In the genomic region with DNA sequence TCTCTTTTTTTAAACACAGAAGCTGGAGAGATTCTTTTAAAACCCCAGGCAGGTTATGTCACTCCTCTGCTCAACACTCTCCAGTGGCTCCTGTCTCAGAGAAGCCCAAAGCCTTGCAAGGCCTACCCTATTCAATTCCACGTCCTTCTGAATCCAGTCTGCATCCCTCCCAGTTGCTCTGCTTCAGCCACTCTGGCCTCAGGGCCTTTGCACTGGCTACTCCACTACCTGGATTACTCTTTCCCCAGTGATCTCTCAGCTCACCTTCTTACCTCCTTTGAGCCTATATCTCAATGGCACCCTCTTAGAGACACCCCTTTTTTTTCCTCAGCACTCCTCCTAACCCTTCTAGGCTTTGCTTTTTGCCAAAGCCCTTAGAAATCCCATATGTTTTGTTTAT, we compare ENCODE assay signal across 21 cellular contexts.
DNase-seq lines count a peak whose midpoint lies in the region; ATAC-seq and TF ChIP-seq lines count a peak whose summit lies in the region.
"Had no signal": no experiment of that assay in that cellular context is flagged by ENCODE, and none has a peak within 500 bp of the region (broad histone marks: within the 10 kb centered on the region; RNA-seq: fewer than 3 reads in every experiment).

No MANE protein-coding gene starts in this region.

- H3K4me1 ChIP-seq in BLaER1 treated with 17β-estradiol and CSF1 and Interleukin-3, amounts not matched to agents 10 nM and 100 nM, result peaks cover 27 to 37% (median 34%) of the 10 kb centered on the region in 10 experiments
- no peaks in the 10 kb centered on the region for H3K4me1 ChIP-seq in prostate gland (replicated peaks)
- H3K4me1 ChIP-seq: A549, BE2C, Caco-2, Peyer's patch had no signal

- peak overlapping the region in 2 of 11 experiments; percentile 13 to 50; a peak in 2 of 22 replicates for H3K9ac ChIP-seq in BLaER1 treated with 17β-estradiol and CSF1 and Interleukin-3, amounts not matched to agents 10 nM and 100 nM

- DNase-seq in activated CD4-positive, alpha-beta T cell treated with anti-CD3 and anti-CD28 coated beads, Interleukin-2, amount 10 ng/mL, durations not matched to agents 7 days and 5 days, result no peak
- DNase-seq in activated CD4-positive, alpha-beta T cell treated with anti-CD3 and anti-CD28 coated beads for 1 hour, result no peak
- DNase-seq in activated B cell treated with CpG ODN at 0.5 μM for 24 hours (no peak), prostate gland (ENCODE audit: low spot score) (no peak), NCI-H2107 (lab: John Stamatoyannopoulos, UW) (no peak)
- DNase-seq in effector memory CD8-positive, alpha-beta T cell, result no peak
- DNase-seq: activated CD4-positive, alpha-beta T cell treated with anti-CD3 and anti-CD28 coated beads, Interleukin-2, amount 50 U/mL, for 1 hour; BE2C; brain microvascular endothelial cell; Caco-2; DMS79; GF-D8; NCI-H146; NCI-H2171; NCI-H510A treated with DMSO at 0.1 percent for 48 hours; SIG-M5 had no signal

- WGBS in prostate gland, result 91% methylated on average over 1 of the region's 1 CpG

- H3K4me3 Mint-ChIP-seq in activated CD4-positive, alpha-beta T cell treated with anti-CD3 and anti-CD28 coated beads, Interleukin-2, amount 10 ng/mL, durations not matched to agents 7 days and 5 days, result no peak overlapping the region
- peak overlapping the region; percentile 66 for H3K4me3 Mint-ChIP-seq in activated B cell treated with CpG ODN at 0.5 μM for 24 hours
- no peak overlapping the region for H3K4me3 Mint-ChIP-seq in effector memory CD8-positive, alpha-beta T cell

- H3K27ac ChIP-seq in BLaER1 treated with 17β-estradiol and CSF1 and Interleukin-3, amounts not matched to agents 10 nM and 100 nM, result peak overlapping the region in 10 of 11 experiments; percentile 3 to 64 (median 30); a peak in 9 of 22 replicates
- no peak overlapping the region for H3K27ac ChIP-seq in prostate gland
- H3K27ac ChIP-seq: A549, brain microvascular endothelial cell, neutrophil had no signal

- H3K9me3 ChIP-seq in BLaER1 treated with 17β-estradiol and CSF1 and Interleukin-3, amounts not matched to agents 10 nM and 100 nM (replicated peaks in 1 of 11), result peaks cover 0 to 23% (median 5%) of the 10 kb centered on the region in 11 experiments; a peak in 7 of 22 replicates
- no peaks in the 10 kb centered on the region for H3K9me3 ChIP-seq in prostate gland
- H3K9me3 ChIP-seq: A549, BE2C, Caco-2, neutrophil, Peyer's patch had no signal

- no peaks in the 10 kb centered on the region for H3K36me3 Mint-ChIP-seq in activated CD4-positive, alpha-beta T cell treated with anti-CD3 and anti-CD28 coated beads, Interleukin-2, amount 10 ng/mL, durations not matched to agents 7 days and 5 days (ENCODE audit: low read depth)
- no peaks in the 10 kb centered on the region for H3K36me3 Mint-ChIP-seq in activated B cell treated with CpG ODN at 0.5 μM for 24 hours (ENCODE audit: low read depth)
- H3K36me3 Mint-ChIP-seq in effector memory CD8-positive, alpha-beta T cell (ENCODE audit: insufficient read depth), result no peaks in the 10 kb centered on the region

- POLR2A ChIA-PET in activated CD4-positive, alpha-beta T cell treated with anti-CD3 and anti-CD28 coated beads, Interleukin-2, amount 10 ng/mL, durations not matched to agents 7 days and 5 days (lab: Charles Lee), result no interaction called here
- POLR2A ChIA-PET in activated B cell treated with CpG ODN at 0.5 μM for 24 hours (lab: Charles Lee), result interaction anchor here (0.6 to 2.1 kb wide), 5 partner anchors 21 to 452 kb away, joined by 3 to 7 read pairs (median 3); a partner anchor contains a TSS

- no peaks in the 10 kb centered on the region for H3K9me3 Mint-ChIP-seq in activated CD4-positive, alpha-beta T cell treated with anti-CD3 and anti-CD28 coated beads, Interleukin-2, amount 10 ng/mL, durations not matched to agents 7 days and 5 days
- no peaks in the 10 kb centered on the region for H3K9me3 Mint-ChIP-seq in activated B cell treated with CpG ODN at 0.5 μM for 24 hours
- H3K9me3 Mint-ChIP-seq in effector memory CD8-positive, alpha-beta T cell, result no peaks in the 10 kb centered on the region

- H3K4me2 ChIP-seq in BLaER1 treated with 17β-estradiol and CSF1 and Interleukin-3, amounts not matched to agents 10 nM and 100 nM, result peak overlapping the region; percentile 60 to 83 (median 73); a peak in 21 of 22 replicates
- H3K4me2 ChIP-seq: A549 had no signal

- no peak overlapping the region for H3K4me3 ChIP-seq in BLaER1 treated with 17β-estradiol and CSF1 and Interleukin-3, amounts not matched to agents 10 nM and 100 nM
- no peak overlapping the region for H3K4me3 ChIP-seq in prostate gland
- H3K4me3 ChIP-seq: A549 had no signal

- H4K20me1 ChIP-seq in BLaER1 treated with 17β-estradiol and CSF1 and Interleukin-3, amounts not matched to agents 10 nM and 100 nM, result no peaks in the 10 kb centered on the region

- CTCF ChIA-PET in activated CD4-positive, alpha-beta T cell treated with anti-CD3 and anti-CD28 coated beads, Interleukin-2, amount 10 ng/mL, durations not matched to agents 7 days and 5 days (lab: Charles Lee), result interaction anchor here (0.6 to 2.8 kb wide), 6 partner anchors 12 to 410 kb away, joined by 3 to 6 read pairs (median 4); no protein-coding TSS in a partner anchor
- CTCF ChIA-PET in activated B cell treated with CpG ODN at 0.5 μM for 24 hours (lab: Charles Lee), result no interaction called here

- intact Hi-C loops in activated B cell treated with CpG ODN at 0.5 μM for 24 hours (cut with micrococcal nuclease), result loop anchor here (1.0 to 10.0 kb wide), 12 partner anchors 11 to 545 kb away; a partner anchor contains a TSS
- intact Hi-C loops in prostate gland (cut with DNase I), result no loop called here

- TF ChIP-seq CTCF in activated B cell treated with CpG ODN at 0.5 μM for 24 hours (IDR thresholded peaks at IDR 0.05), result no peak
- no peak for TF ChIP-seq CTCF in prostate gland (IDR thresholded peaks at IDR 0.05)

- no peaks in the 10 kb centered on the region for H3K27me3 Mint-ChIP-seq in activated CD4-positive, alpha-beta T cell treated with anti-CD3 and anti-CD28 coated beads, Interleukin-2, amount 10 ng/mL, durations not matched to agents 7 days and 5 days
- H3K27me3 Mint-ChIP-seq in activated B cell treated with CpG ODN at 0.5 μM for 24 hours, result peaks cover 7% of the 10 kb centered on the region
- H3K27me3 Mint-ChIP-seq in effector memory CD8-positive, alpha-beta T cell, result peaks cover 7 to 13% of the 10 kb centered on the region in 2 donors

- no peaks in the 10 kb centered on the region for H3K27me3 ChIP-seq in BLaER1 treated with 17β-estradiol and CSF1 and Interleukin-3, amounts not matched to agents 10 nM and 100 nM
- H3K27me3 ChIP-seq in prostate gland (replicated peaks; ENCODE audit: insufficient read depth), result no peaks in the 10 kb centered on the region
- H3K27me3 ChIP-seq: BE2C, brain microvascular endothelial cell, Peyer's patch had no signal

- H3K27ac Mint-ChIP-seq in activated CD4-positive, alpha-beta T cell treated with anti-CD3 and anti-CD28 coated beads, Interleukin-2, amount 10 ng/mL, durations not matched to agents 7 days and 5 days, result peak overlapping the region; percentile 56
- H3K27ac Mint-ChIP-seq in activated B cell treated with CpG ODN at 0.5 μM for 24 hours, result peak overlapping the region; percentile 75
- H3K27ac Mint-ChIP-seq in effector memory CD8-positive, alpha-beta T cell, result peak overlapping the region; percentile 22 to 57

- H3K36me3 ChIP-seq in BLaER1 treated with 17β-estradiol and CSF1 and Interleukin-3, amounts not matched to agents 10 nM and 100 nM, result no peaks in the 10 kb centered on the region
- no peaks in the 10 kb centered on the region for H3K36me3 ChIP-seq in prostate gland
- H3K36me3 ChIP-seq: BE2C, brain microvascular endothelial cell, neutrophil, Peyer's patch had no signal

- H3K4me1 Mint-ChIP-seq in activated CD4-positive, alpha-beta T cell treated with anti-CD3 and anti-CD28 coated beads, Interleukin-2, amount 10 ng/mL, durations not matched to agents 7 days and 5 days, result peaks cover 35% of the 10 kb centered on the region
- peaks cover 28% of the 10 kb centered on the region for H3K4me1 Mint-ChIP-seq in activated B cell treated with CpG ODN at 0.5 μM for 24 hours
- peaks cover 9 to 16% of the 10 kb centered on the region in 2 donors for H3K4me1 Mint-ChIP-seq in effector memory CD8-positive, alpha-beta T cell (ENCODE audit: low read depth in 2 of 2)

- ATAC-seq in activated B cell treated with CpG ODN at 0.5 μM for 24 hours (ENCODE audit: low read depth) (no peak), GM21515 (IDR thresholded peaks at IDR 0.05; ENCODE audit: unreplicated experiment) (no peak)
- no peak for ATAC-seq in effector memory CD8-positive, alpha-beta T cell (replicated peaks)
- ATAC-seq: A549 had no signal

- no peak for TF ChIP-seq POLR2A in prostate gland (IDR thresholded peaks at IDR 0.05)

Comparison
In these comparisons a context has a peak if more than half of its experiments do, and no peak if none do; other contexts are left out.
1. H3K27ac ChIP-seq: peak in BLaER1 treated with 17β-estradiol and CSF1 and Interleukin-3, amounts not matched to agents 10 nM and 100 nM (10 of 11); none in prostate gland (0 of 2).
2. Peak in every context shown above with its lines, with median percentiles within 50 percentile points of each other: H3K27ac Mint-ChIP-seq.